7 cellular contexts compared by ENCODE assay signal in the genomic region with DNA sequence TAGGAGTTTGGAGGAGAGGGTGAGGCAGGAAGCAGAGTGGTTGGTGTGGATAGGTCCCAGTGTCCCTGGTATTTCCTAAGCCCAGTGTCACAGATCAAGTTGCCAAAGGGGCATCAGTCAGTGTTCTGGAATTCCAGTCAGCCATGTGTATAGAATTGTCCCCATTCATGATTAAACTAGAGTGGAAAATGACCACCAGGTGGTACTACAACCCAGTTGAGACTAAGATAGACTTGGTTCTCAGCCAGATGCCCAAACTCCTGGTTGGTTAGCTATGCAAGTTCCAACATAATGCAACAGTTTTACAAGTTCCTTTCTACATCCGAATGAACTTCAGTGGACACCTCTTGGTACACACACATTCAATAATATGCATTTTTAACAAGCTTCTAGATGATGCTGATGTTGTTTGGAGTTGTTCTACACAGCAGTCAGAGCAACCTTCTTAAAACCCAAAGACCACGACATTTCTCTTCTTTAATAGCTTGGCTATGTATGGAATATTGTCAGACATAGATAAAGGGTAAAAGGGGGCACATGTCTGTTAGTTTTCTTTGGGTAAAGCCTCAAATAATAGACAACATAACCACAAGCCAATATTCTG. TPM values are rescaled to one million over a fixed set of nuclear protein-coding genes. Genes with fewer than 3 reads are reported as not detected.
DNase-seq lines count a peak whose midpoint lies in the region; ATAC-seq and TF ChIP-seq lines count a peak whose summit lies in the region.

No MANE protein-coding gene starts in this region.

- H3K9me3 Mint-ChIP-seq in natural killer cell, result no peaks in the 10 kb centered on the region

- 46% methylated on average over 2 of the region's 2 CpGs for WGBS in esophagus muscularis mucosa

- intact Hi-C loops in esophagus muscularis mucosa (cut with DNase I), result no loop called here
- intact Hi-C loops in natural killer cell (cut with micrococcal nuclease), result loop anchor here (1.0 to 2.0 kb wide), 2 partner anchors 400 to 408 kb away; no protein-coding TSS in a partner anchor

- no peaks in the 10 kb centered on the region for H3K4me1 Mint-ChIP-seq in natural killer cell

- H3K9me3 ChIP-seq in DND-41 (ENCODE audit: insufficient read depth, low read length, severe bottlenecking) (no peaks in the 10 kb centered on the region), esophagus muscularis mucosa (no peaks in the 10 kb centered on the region)

- H3K4me1 ChIP-seq in DND-41 (ENCODE audit: insufficient read depth, low read length) (no peaks in the 10 kb centered on the region), esophagus muscularis mucosa (no peaks in the 10 kb centered on the region)

- ATAC-seq in DND-41 (ENCODE audit: insufficient read depth, low read depth), result peak; percentile 88
- ATAC-seq in GM21717 (IDR thresholded peaks at IDR 0.05; ENCODE audit: unreplicated experiment), result peak; percentile 72
- ATAC-seq in natural killer cell, result peak; percentile 49 to 70 (median 61)
- ATAC-seq in GM21576 (IDR thresholded peaks at IDR 0.05; ENCODE audit: unreplicated experiment), result no peak

- TF ChIP-seq EP300 in esophagus muscularis mucosa (IDR thresholded peaks at IDR 0.05), result no peak

- no peak for TF ChIP-seq POLR2A in NB4 (IDR thresholded peaks at IDR 0.05; ENCODE audit: extremely low read depth, insufficient read length)
- no peak for TF ChIP-seq POLR2A in esophagus muscularis mucosa (IDR thresholded peaks at IDR 0.05; ENCODE audit: low read depth)

- H3K27me3 Mint-ChIP-seq in natural killer cell (ENCODE audit: low read depth in 2 of 2), result peaks cover 18 to 24% of the 10 kb centered on the region in 2 donors

- no peak overlapping the region for H3K4me3 ChIP-seq in DND-41 (ENCODE audit: low read depth in 1 of 2, low read length in 2 of 2)
- H3K4me3 ChIP-seq in NB4 (ENCODE audit: low read depth, low read length), result no peak overlapping the region
- H3K4me3 ChIP-seq in esophagus muscularis mucosa, result no peak overlapping the region

- no peak overlapping the region for H2AFZ ChIP-seq in DND-41 (ENCODE audit: low read depth, low read length)

- no peaks in the 10 kb centered on the region for H3K79me2 ChIP-seq in DND-41 (ENCODE audit: insufficient read depth, low read length)

- H4K20me1 ChIP-seq in DND-41 (ENCODE audit: insufficient read depth, low read length), result no peaks in the 10 kb centered on the region

- H3K4me2 ChIP-seq in DND-41 (ENCODE audit: insufficient read depth, low read length), result no peak overlapping the region

- in situ Hi-C loops in SK-MEL-5 (cut with HindIII; ENCODE audit: low pct_unique_long_range_greater_than_20kb, low sequenced_read_pairs), result no loop called here

- no peak overlapping the region for H3K9ac ChIP-seq in DND-41 (ENCODE audit: low read depth, low read length)

- no peak overlapping the region for H3K27ac Mint-ChIP-seq in natural killer cell

- peaks cover 2% of the 10 kb centered on the region for H3K27me3 ChIP-seq in DND-41 (ENCODE audit: insufficient read depth, low read length, poor library complexity)
- no peaks in the 10 kb centered on the region for H3K27me3 ChIP-seq in esophagus muscularis mucosa

- H3K36me3 ChIP-seq in DND-41 (ENCODE audit: insufficient read depth, low read length), result no peaks in the 10 kb centered on the region
- H3K36me3 ChIP-seq in esophagus muscularis mucosa, result no peaks in the 10 kb centered on the region

- no peaks in the 10 kb centered on the region for H3K36me3 Mint-ChIP-seq in natural killer cell

- TF ChIP-seq CTCF in DND-41 (IDR thresholded peaks at IDR 0.05; ENCODE audit: borderline replicate concordance, extremely low read depth, low read length, poor library complexity, severe bottlenecking), result peak; percentile 74
- TF ChIP-seq CTCF in NB4 (IDR thresholded peaks at IDR 0.05; ENCODE audit: low read depth, low read length), result peak; percentile 45
- peak; percentile 53 to 65 (median 56) for TF ChIP-seq CTCF in esophagus muscularis mucosa (IDR thresholded peaks at IDR 0.05)
- peak; percentile 49 for TF ChIP-seq CTCF in natural killer cell (IDR thresholded peaks at IDR 0.05)

- H3K4me3 Mint-ChIP-seq in natural killer cell, result no peak overlapping the region

- DNase-seq in DND-41 (peak; percentile 34), NB4 (ENCODE audit: low read depth) (peak; percentile 77), SK-MEL-5 (ENCODE audit: low read depth, low spot score) (peak; percentile 86), esophagus muscularis mucosa (ENCODE audit: extremely low spot score) (no peak), natural killer cell (no peak)

- H3K27ac ChIP-seq in DND-41 (ENCODE audit: low read length) (no peak overlapping the region), esophagus muscularis mucosa (replicated peaks in 1 of 4) (no peak overlapping the region)

RNA-seq across cellular contexts. Expression of a gene that starts 8.4 kb away (rescaled TPM):
- total RNA-seq in SK-MEL-5 (2014; rRNA removed; shearing (Covaris generic)), result 26.0 and 33.5 TPM in 2 replicates
- 13.2 and 27.0 TPM in 2 replicates for polyA plus RNA-seq in SK-MEL-5 (2015; cell fraction: cytosol; rRNA removed)
- polyA plus RNA-seq in SK-MEL-5 (2015; cell fraction: nucleus; rRNA removed), result 138 and 171 TPM in 2 replicates
- 10 to 100 TPM in 3 of 4 donors, 1 to 10 TPM in 1; 9.5 to 16.6 (median 13.3) TPM for total RNA-seq in esophagus muscularis mucosa
- total RNA-seq in natural killer cell, result 10 to 100 TPM; 39.9 to 47.9 (median 45.8) TPM

RNA-seq across cellular contexts. Expression of a gene that starts 9.3 kb away (rescaled TPM):
- 7.4 and 10.5 TPM in 2 replicates for total RNA-seq in SK-MEL-5 (2014; rRNA removed; shearing (Covaris generic))
- 7.1 and 9.5 TPM in 2 replicates for polyA plus RNA-seq in SK-MEL-5 (2015; cell fraction: cytosol; rRNA removed)
- 5.1 and 8.2 TPM in 2 replicates for polyA plus RNA-seq in SK-MEL-5 (2015; cell fraction: nucleus; rRNA removed)
- 1 to 10 TPM; 1.2 to 2.0 (median 1.5) TPM for total RNA-seq in esophagus muscularis mucosa
- total RNA-seq in natural killer cell, result 1 to 10 TPM; 1.2 to 2.6 (median 1.6) TPM

Comparison
In these comparisons a context has a peak if more than half of its experiments do, and no peak if none do; other contexts are left out.
1. DNase-seq: peak in DND-41 (single experiment), NB4 (single experiment) and SK-MEL-5 (single experiment); none in esophagus muscularis mucosa (single experiment) and natural killer cell (single experiment).
2. Peak in every context shown above with its lines, with median percentiles within 50 percentile points of each other: CTCF ChIP-seq.